In the genomic region with DNA sequence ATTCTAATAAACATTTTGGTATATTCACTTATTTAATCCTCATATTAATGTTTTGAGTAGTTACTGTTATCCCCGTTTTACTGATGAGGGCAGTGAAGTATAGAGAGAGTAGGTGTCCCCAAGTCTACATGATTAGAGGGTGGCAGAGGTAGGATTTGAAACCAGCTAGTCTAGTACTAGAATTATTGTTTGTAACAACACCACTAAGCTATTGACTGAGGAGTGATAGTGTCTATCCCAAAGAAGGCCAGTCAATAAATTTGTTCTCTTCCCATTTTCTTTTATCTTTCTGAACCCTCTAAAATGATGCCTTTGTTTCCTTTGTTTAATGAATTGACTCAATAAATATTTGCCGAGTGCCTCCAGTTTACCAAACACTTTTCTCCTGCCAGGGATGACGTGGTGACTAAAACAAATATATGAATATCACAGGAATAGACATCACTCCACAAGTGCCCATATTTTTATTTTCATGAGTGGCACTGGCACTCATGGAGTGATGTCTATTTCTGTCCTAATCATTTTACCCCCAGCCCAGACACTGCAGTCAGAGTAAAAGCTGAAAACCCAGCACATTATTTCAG, we compare ENCODE assay signal across 2 cellular contexts.
TF ChIP-seq lines count a peak whose summit lies in the region.

No MANE protein-coding gene starts in this region.

TF ChIP-seq in liver, 16 proteins besides CTCF, POLR2A, EP300 and RAD21 (continued from another document):
- TF ChIP-seq NR2F2 (IDR thresholded peaks at IDR 0.05) (no peak), HNF4G (IDR thresholded peaks at IDR 0.05) (no peak), SP1 (IDR thresholded peaks at IDR 0.05) (peak; percentile 14), FOXA2 (IDR thresholded peaks at IDR 0.05) (no peak), YY1 (IDR thresholded peaks at IDR 0.05) (no peak), TAF1 (conservative IDR thresholded peaks at IDR 0.05) (no peak)
- TF ChIP-seq, protein P1, sequence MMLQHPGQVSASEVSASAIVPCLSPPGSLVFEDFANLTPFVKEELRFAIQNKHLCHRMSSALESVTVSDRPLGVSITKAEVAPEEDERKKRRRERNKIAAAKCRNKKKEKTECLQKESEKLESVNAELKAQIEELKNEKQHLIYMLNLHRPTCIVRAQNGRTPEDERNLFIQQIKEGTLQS (IDR thresholded peaks at IDR 0.05): no peak
- TF ChIP-seq, protein P2, sequence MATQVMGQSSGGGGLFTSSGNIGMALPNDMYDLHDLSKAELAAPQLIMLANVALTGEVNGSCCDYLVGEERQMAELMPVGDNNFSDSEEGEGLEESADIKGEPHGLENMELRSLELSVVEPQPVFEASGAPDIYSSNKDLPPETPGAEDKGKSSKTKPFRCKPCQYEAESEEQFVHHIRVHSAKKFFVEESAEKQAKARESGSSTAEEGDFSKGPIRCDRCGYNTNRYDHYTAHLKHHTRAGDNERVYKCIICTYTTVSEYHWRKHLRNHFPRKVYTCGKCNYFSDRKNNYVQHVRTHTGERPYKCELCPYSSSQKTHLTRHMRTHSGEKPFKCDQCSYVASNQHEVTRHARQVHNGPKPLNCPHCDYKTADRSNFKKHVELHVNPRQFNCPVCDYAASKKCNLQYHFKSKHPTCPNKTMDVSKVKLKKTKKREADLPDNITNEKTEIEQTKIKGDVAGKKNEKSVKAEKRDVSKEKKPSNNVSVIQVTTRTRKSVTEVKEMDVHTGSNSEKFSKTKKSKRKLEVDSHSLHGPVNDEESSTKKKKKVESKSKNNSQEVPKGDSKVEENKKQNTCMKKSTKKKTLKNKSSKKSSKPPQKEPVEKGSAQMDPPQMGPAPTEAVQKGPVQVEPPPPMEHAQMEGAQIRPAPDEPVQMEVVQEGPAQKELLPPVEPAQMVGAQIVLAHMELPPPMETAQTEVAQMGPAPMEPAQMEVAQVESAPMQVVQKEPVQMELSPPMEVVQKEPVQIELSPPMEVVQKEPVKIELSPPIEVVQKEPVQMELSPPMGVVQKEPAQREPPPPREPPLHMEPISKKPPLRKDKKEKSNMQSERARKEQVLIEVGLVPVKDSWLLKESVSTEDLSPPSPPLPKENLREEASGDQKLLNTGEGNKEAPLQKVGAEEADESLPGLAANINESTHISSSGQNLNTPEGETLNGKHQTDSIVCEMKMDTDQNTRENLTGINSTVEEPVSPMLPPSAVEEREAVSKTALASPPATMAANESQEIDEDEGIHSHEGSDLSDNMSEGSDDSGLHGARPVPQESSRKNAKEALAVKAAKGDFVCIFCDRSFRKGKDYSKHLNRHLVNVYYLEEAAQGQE (IDR thresholded peaks at IDR 0.05): no peak
- TF ChIP-seq, protein P3, sequence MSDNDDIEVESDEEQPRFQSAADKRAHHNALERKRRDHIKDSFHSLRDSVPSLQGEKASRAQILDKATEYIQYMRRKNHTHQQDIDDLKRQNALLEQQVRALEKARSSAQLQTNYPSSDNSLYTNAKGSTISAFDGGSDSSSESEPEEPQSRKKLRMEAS (IDR thresholded peaks at IDR 0.05): no peak

TF ChIP-seq in HepG2, 621 proteins besides CTCF, POLR2A, EP300 and RAD21 (continued from another document):
- TF ChIP-seq, protein P4, sequence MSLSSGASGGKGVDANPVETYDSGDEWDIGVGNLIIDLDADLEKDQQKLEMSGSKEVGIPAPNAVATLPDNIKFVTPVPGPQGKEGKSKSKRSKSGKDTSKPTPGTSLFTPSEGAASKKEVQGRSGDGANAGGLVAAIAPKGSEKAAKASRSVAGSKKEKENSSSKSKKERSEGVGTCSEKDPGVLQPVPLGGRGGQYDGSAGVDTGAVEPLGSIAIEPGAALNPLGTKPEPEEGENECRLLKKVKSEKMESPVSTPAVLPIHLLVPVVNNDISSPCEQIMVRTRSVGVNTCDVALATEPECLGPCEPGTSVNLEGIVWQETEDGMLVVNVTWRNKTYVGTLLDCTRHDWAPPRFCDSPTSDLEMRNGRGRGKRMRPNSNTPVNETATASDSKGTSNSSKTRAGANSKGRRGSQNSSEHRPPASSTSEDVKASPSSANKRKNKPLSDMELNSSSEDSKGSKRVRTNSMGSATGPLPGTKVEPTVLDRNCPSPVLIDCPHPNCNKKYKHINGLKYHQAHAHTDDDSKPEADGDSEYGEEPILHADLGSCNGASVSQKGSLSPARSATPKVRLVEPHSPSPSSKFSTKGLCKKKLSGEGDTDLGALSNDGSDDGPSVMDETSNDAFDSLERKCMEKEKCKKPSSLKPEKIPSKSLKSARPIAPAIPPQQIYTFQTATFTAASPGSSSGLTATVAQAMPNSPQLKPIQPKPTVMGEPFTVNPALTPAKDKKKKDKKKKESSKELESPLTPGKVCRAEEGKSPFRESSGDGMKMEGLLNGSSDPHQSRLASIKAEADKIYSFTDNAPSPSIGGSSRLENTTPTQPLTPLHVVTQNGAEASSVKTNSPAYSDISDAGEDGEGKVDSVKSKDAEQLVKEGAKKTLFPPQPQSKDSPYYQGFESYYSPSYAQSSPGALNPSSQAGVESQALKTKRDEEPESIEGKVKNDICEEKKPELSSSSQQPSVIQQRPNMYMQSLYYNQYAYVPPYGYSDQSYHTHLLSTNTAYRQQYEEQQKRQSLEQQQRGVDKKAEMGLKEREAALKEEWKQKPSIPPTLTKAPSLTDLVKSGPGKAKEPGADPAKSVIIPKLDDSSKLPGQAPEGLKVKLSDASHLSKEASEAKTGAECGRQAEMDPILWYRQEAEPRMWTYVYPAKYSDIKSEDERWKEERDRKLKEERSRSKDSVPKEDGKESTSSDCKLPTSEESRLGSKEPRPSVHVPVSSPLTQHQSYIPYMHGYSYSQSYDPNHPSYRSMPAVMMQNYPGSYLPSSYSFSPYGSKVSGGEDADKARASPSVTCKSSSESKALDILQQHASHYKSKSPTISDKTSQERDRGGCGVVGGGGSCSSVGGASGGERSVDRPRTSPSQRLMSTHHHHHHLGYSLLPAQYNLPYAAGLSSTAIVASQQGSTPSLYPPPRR (CRISPR knock-in tag; IDR thresholded peaks at IDR 0.05; ENCODE audit: borderline replicate concordance): no peak
- no peak for TF ChIP-seq SMARCE1 (IDR thresholded peaks at IDR 0.05; ENCODE audit: borderline replicate concordance)
- TF ChIP-seq ZNF724P (CRISPR knock-in tag; IDR thresholded peaks at IDR 0.05; ENCODE audit: borderline replicate concordance): no peak
- no peak for TF ChIP-seq NR2F6 (IDR thresholded peaks at IDR 0.05)
- no peak for TF ChIP-seq NR2F6 (CRISPR knock-in tag; IDR thresholded peaks at IDR 0.05)
- TF ChIP-seq ZNF749 (CRISPR knock-in tag; IDR thresholded peaks at IDR 0.05; ENCODE audit: borderline replicate concordance): no peak
